Comparison of ENCODE assay signal across 28 cellular contexts in the genomic region with DNA sequence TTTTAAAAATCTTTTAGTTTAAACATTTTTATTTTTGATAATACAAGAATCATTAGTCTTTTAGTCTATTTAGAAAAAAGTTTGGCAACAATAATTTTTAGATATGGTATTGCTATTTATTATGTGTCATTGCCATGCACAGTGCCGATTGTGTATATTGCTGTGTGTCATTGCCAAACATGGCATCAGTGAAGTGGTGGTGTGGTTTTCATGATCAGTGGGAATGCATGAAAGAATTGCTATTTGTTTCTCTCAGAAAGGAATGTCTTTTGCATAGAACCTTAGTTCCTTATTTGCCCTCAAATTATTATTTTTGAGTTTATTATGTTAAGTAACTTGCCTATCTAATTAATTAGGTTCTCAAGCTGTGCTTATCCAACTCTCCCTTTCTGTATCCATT.
A peak's percentile ranks its signal among the peaks of the same experiment; 100 is the strongest.
DNase-seq lines count a peak whose midpoint lies in the region; ATAC-seq and TF ChIP-seq lines count a peak whose summit lies in the region.
"Had no signal": no experiment of that assay in that cellular context is flagged by ENCODE, and none has a peak within 500 bp of the region (broad histone marks: within the 10 kb centered on the region; RNA-seq: fewer than 3 reads in every experiment).

No MANE protein-coding gene starts in this region.

- H3K4me3 Mint-ChIP-seq in Calu3 (ENCODE audit: low read depth, unreplicated experiment) (peak overlapping the region; percentile 42), osteocyte (ENCODE audit: unreplicated experiment) (no peak overlapping the region), T-helper 17 cell (no peak overlapping the region)
- H3K4me3 Mint-ChIP-seq: activated CD8-positive, alpha-beta T cell treated with anti-CD3 and anti-CD28 coated beads, Interleukin-2, amount 10 ng/mL, durations not matched to agents 7 days and 5 days; activated naive CD8-positive, alpha-beta T cell treated with anti-CD3 and anti-CD28 coated beads, Interleukin-2, amount 50 U/mL, for 24 hours; stimulated activated memory B cell treated with anti-CD40 and anti-IgM and Interleukin-4, amounts not matched to agents 10 μg/mL and 1 μg/mL and 100 μg/mL, for 72 hours; T-helper 1 cell treated with Interleukin-12 subunit alpha and Interleukin-12 subunit beta and Interleukin-4 antibody, amounts not matched to agents 30 μg/mL and 1 μg/mL, for 36 hours had no signal

- WGBS in hepatocyte (ENCODE audit: low lambda C conversion rate, missing lambda C conversion rate), result 60% methylated on average over 1 of the region's 1 CpG
- WGBS in right cardiac atrium, result 68% methylated on average over 1 of the region's 1 CpG

- CTCF ChIA-PET in Calu3 (lab: Charles Lee), result interaction anchor here (0.6 to 1.8 kb wide), 5 partner anchors 55 to 313 kb away, joined by 3 to 10 read pairs (median 4); no protein-coding TSS in a partner anchor

- peak overlapping the region; percentile 84 for H3K27ac Mint-ChIP-seq in Calu3 (ENCODE audit: unreplicated experiment)
- H3K27ac Mint-ChIP-seq in osteocyte (ENCODE audit: unreplicated experiment), result peak overlapping the region; percentile 95
- H3K27ac Mint-ChIP-seq in T-helper 17 cell, result no peak overlapping the region
- H3K27ac Mint-ChIP-seq: activated CD8-positive, alpha-beta T cell treated with anti-CD3 and anti-CD28 coated beads, Interleukin-2, amount 10 ng/mL, durations not matched to agents 7 days and 5 days; activated naive CD8-positive, alpha-beta T cell treated with anti-CD3 and anti-CD28 coated beads, Interleukin-2, amount 50 U/mL, for 24 hours; stimulated activated memory B cell treated with anti-CD40 and anti-IgM and Interleukin-4, amounts not matched to agents 10 μg/mL and 1 μg/mL and 100 μg/mL, for 72 hours; T-helper 1 cell treated with Interleukin-12 subunit alpha and Interleukin-12 subunit beta and Interleukin-4 antibody, amounts not matched to agents 30 μg/mL and 1 μg/mL, for 36 hours had no signal

- intact Hi-C loops in Calu3 (cut with micrococcal nuclease; ENCODE audit: unreplicated experiment), result loop anchor here (1.0 to 5.0 kb wide), 3 partner anchors 24 to 214 kb away; no protein-coding TSS in a partner anchor
- intact Hi-C loops in mucosa of descending colon (cut with DNase I, micrococcal nuclease), result no loop called here
- intact Hi-C loops in right cardiac atrium (cut with DNase I), result no loop called here

- peaks cover 3% of the 10 kb centered on the region for H3K9me3 Mint-ChIP-seq in Calu3 (ENCODE audit: low read depth, unreplicated experiment)
- H3K9me3 Mint-ChIP-seq in osteocyte (ENCODE audit: unreplicated experiment), result no peaks in the 10 kb centered on the region
- H3K9me3 Mint-ChIP-seq: activated naive CD8-positive, alpha-beta T cell treated with anti-CD3 and anti-CD28 coated beads, Interleukin-2, amount 50 U/mL, for 24 hours; stimulated activated memory B cell treated with anti-CD40 and anti-IgM and Interleukin-4, amounts not matched to agents 10 μg/mL and 1 μg/mL and 100 μg/mL, for 72 hours had no signal

- no peak for DNase-seq in Calu3
- DNase-seq in SK-N-MC (ENCODE audit: low read depth, low spot score), result no peak
- DNase-seq in hepatocyte (ENCODE audit: low spot score), result no peak
- no peak for DNase-seq in osteocyte (ENCODE audit: extremely low spot score, unreplicated experiment)
- no peak for DNase-seq in T-helper 17 cell
- DNase-seq in mucosa of descending colon, result no peak
- no peak for DNase-seq in right cardiac atrium
- DNase-seq in DMS79 (lab: John Stamatoyannopoulos, UW), result no peak
- DNase-seq: activated CD4-positive, alpha-beta T cell treated with anti-CD3 and anti-CD28 coated beads for 1 hour; activated CD8-positive, alpha-beta T cell treated with anti-CD3 and anti-CD28 coated beads, Interleukin-2, amount 10 ng/mL, durations not matched to agents 7 days and 5 days; activated gamma-delta T cell; activated naive CD8-positive, alpha-beta T cell treated with anti-CD3 and anti-CD28 coated beads, Interleukin-2, amount 50 U/mL, for 24 hours; COR-L47; NCI-H1436 treated with DMSO at 0.1 percent for 48 hours; NCI-H2107; NCI-H510A; NK-92 treated with Interleukin-12 subunit alpha and Interleukin-12 subunit beta, amount 100 ng/mL, for 24 hours; stimulated activated CD4-positive, alpha-beta T cell treated with anti-CD3 and anti-CD28 coated beads, Interleukin-4, amount 100 ng/mL, for 1 hour had no signal

- BruUV-seq in Calu3 (replicated peaks; lab: Mats Ljungman, UMichigan), result TSS peak; percentile 92

- no peaks in the 10 kb centered on the region for H4K20me1 ChIP-seq in hepatocyte (ENCODE audit: insufficient read depth, poor library complexity, severe bottlenecking)
- H4K20me1 ChIP-seq: BLaER1 had no signal

- H3K27ac ChIP-seq in SK-N-MC (peak overlapping the region; percentile 67; the same call in 1 of the 2 replicates), hepatocyte (peak overlapping the region; percentile 89), right cardiac atrium (ENCODE audit: low read length) (no peak overlapping the region)
- H3K27ac ChIP-seq: BLaER1, coronary artery, esophagus muscularis mucosa, gastroesophageal sphincter, neutrophil, PC-9, SJSA1, vagina had no signal

- no peak overlapping the region for H3K9ac ChIP-seq in SK-N-MC (ENCODE audit: insufficient read length)
- H3K9ac ChIP-seq: BLaER1 had no signal

- no peak overlapping the region for H2AFZ ChIP-seq in hepatocyte
- H2AFZ ChIP-seq: PC-9 had no signal

- H3K4me1 ChIP-seq in hepatocyte (ENCODE audit: insufficient read depth) (peaks cover 32% of the 10 kb centered on the region), mucosa of descending colon (ENCODE audit: low read depth) (no peaks in the 10 kb centered on the region), right cardiac atrium (ENCODE audit: control insufficient read depth, insufficient read depth, low read length) (peaks cover 5% of the 10 kb centered on the region)
- H3K4me1 ChIP-seq: vagina had no signal

- H3K27me3 Mint-ChIP-seq in Calu3 (ENCODE audit: unreplicated experiment) (no peaks in the 10 kb centered on the region), osteocyte (ENCODE audit: unreplicated experiment) (no peaks in the 10 kb centered on the region), T-helper 17 cell (no peaks in the 10 kb centered on the region)
- H3K27me3 Mint-ChIP-seq: stimulated activated memory B cell treated with anti-CD40 and anti-IgM and Interleukin-4, amounts not matched to agents 10 μg/mL and 1 μg/mL and 100 μg/mL, for 72 hours had no signal

- ATAC-seq in T-helper 17 cell, result no peak
- no peak for ATAC-seq in mucosa of descending colon
- no peak for ATAC-seq in right cardiac atrium
- ATAC-seq: activated CD8-positive, alpha-beta T cell treated with anti-CD3 and anti-CD28 coated beads, Interleukin-2, amount 10 ng/mL, durations not matched to agents 7 days and 5 days; activated naive CD8-positive, alpha-beta T cell treated with anti-CD3 and anti-CD28 coated beads, Interleukin-2, amount 50 U/mL, for 24 hours; gastroesophageal sphincter; stimulated activated memory B cell treated with anti-CD40 and anti-IgM and Interleukin-4, amounts not matched to agents 10 μg/mL and 1 μg/mL and 100 μg/mL, for 72 hours had no signal

- H3K4me1 Mint-ChIP-seq in Calu3 (ENCODE audit: low read depth, unreplicated experiment), result peaks cover 58% of the 10 kb centered on the region
- peaks cover 64% of the 10 kb centered on the region for H3K4me1 Mint-ChIP-seq in osteocyte (ENCODE audit: unreplicated experiment)
- H3K4me1 Mint-ChIP-seq in T-helper 17 cell, result no peaks in the 10 kb centered on the region
- H3K4me1 Mint-ChIP-seq: stimulated activated memory B cell treated with anti-CD40 and anti-IgM and Interleukin-4, amounts not matched to agents 10 μg/mL and 1 μg/mL and 100 μg/mL, for 72 hours had no signal

- H3K79me2 ChIP-seq in hepatocyte, result no peaks in the 10 kb centered on the region

- no peaks in the 10 kb centered on the region for H3K9me2 ChIP-seq in hepatocyte (replicated peaks; ENCODE audit: insufficient read depth)

- TF ChIP-seq CTCF in Calu3 (IDR thresholded peaks at IDR 0.05; ENCODE audit: unreplicated experiment) (no peak), hepatocyte (IDR thresholded peaks at IDR 0.05; ENCODE audit: poor library complexity) (no peak), osteocyte (IDR thresholded peaks at IDR 0.05) (no peak), mucosa of descending colon (IDR thresholded peaks at IDR 0.05) (no peak)

- H3K36me3 ChIP-seq in SK-N-MC (ENCODE audit: insufficient read depth, low read length) (no peaks in the 10 kb centered on the region), hepatocyte (replicated peaks; ENCODE audit: insufficient read depth, low read depth) (no peaks in the 10 kb centered on the region), mucosa of descending colon (ENCODE audit: low read depth) (no peaks in the 10 kb centered on the region)
- H3K36me3 ChIP-seq: BLaER1, esophagus muscularis mucosa, gastroesophageal sphincter, neutrophil, SJSA1, vagina had no signal

- peaks cover 12% of the 10 kb centered on the region for H3K36me3 Mint-ChIP-seq in Calu3 (ENCODE audit: insufficient read depth, unreplicated experiment)
- no peaks in the 10 kb centered on the region for H3K36me3 Mint-ChIP-seq in osteocyte (ENCODE audit: unreplicated experiment)
- H3K36me3 Mint-ChIP-seq in T-helper 17 cell (ENCODE audit: low read depth), result no peaks in the 10 kb centered on the region
- H3K36me3 Mint-ChIP-seq: stimulated activated memory B cell treated with anti-CD40 and anti-IgM and Interleukin-4, amounts not matched to agents 10 μg/mL and 1 μg/mL and 100 μg/mL, for 72 hours had no signal

- peak overlapping the region; percentile 57 for H3K4me2 ChIP-seq in hepatocyte
- H3K4me2 ChIP-seq: BLaER1, PC-9 had no signal

- no peaks in the 10 kb centered on the region for H3K9me3 ChIP-seq in SK-N-MC (ENCODE audit: low read depth, low read length)
- H3K9me3 ChIP-seq in hepatocyte (ENCODE audit: low read depth), result no peaks in the 10 kb centered on the region
- no peaks in the 10 kb centered on the region for H3K9me3 ChIP-seq in T-helper 17 cell (ENCODE audit: control insufficient read depth, low read length, poor library complexity, severe bottlenecking)
- H3K9me3 ChIP-seq in mucosa of descending colon, result no peaks in the 10 kb centered on the region
- H3K9me3 ChIP-seq in right cardiac atrium (ENCODE audit: control insufficient read depth, low read length), result no peaks in the 10 kb centered on the region
- H3K9me3 ChIP-seq: BLaER1, esophagus muscularis mucosa, gastroesophageal sphincter, neutrophil, SJSA1, vagina had no signal

- no peaks in the 10 kb centered on the region for H3K27me3 ChIP-seq in hepatocyte
- H3K27me3 ChIP-seq in right cardiac atrium (ENCODE audit: control insufficient read depth, insufficient read depth), result no peaks in the 10 kb centered on the region
- H3K27me3 ChIP-seq: BLaER1, esophagus muscularis mucosa, gastroesophageal sphincter, neutrophil, SJSA1, vagina had no signal

- H3K4me3 ChIP-seq in SK-N-MC (no peak overlapping the region), hepatocyte (no peak overlapping the region), mucosa of descending colon (no peak overlapping the region), right cardiac atrium (ENCODE audit: low read length) (no peak overlapping the region)
- H3K4me3 ChIP-seq: BLaER1, coronary artery, esophagus muscularis mucosa, gastroesophageal sphincter, PC-9, SJSA1, vagina had no signal
